Comparison of ENCODE assay signal across 23 cellular contexts in genomic region chr2:47283687-47284086, GRCh38.
A peak's percentile ranks its signal among the peaks of the same experiment; 100 is the strongest.
DNase-seq lines count a peak whose midpoint lies in the region; ATAC-seq and TF ChIP-seq lines count a peak whose summit lies in the region.
"Had no signal": no experiment of that assay in that cellular context is flagged by ENCODE, and none has a peak within 500 bp of the region (broad histone marks: within the 10 kb centered on the region; RNA-seq: fewer than 3 reads in every experiment).

No MANE protein-coding gene starts in this region.

- no peaks in the 10 kb centered on the region for H3K36me3 Mint-ChIP-seq in naive thymus-derived CD8-positive, alpha-beta T cell

- H3K4me3 ChIP-seq in BE2C (ENCODE audit: low read depth, low read length) (no peak overlapping the region), dorsolateral prefrontal cortex (no peak overlapping the region), neuronal stem cell (ENCODE audit: low read length in 2 of 2) (no peak overlapping the region)
- H3K4me3 ChIP-seq: A549, GM12878, GM23248, K562, MG63, SK-N-MC had no signal

- TF ChIP-seq CTCF in BE2C (IDR thresholded peaks at IDR 0.05; ENCODE audit: low read depth, low read length) (no peak), dorsolateral prefrontal cortex (IDR thresholded peaks at IDR 0.05 in 54 of 56, conservative IDR thresholded peaks at IDR 0.05 in 2 of 56; ENCODE audit: low read depth in 1 of 56, partially characterized antibody in 56 of 56) (no peak)

- intact Hi-C loops in dorsolateral prefrontal cortex (cut with DNase I), result no loop called here

- ATAC-seq in naive thymus-derived CD8-positive, alpha-beta T cell, result no peak
- no peak for ATAC-seq in GM21390 (IDR thresholded peaks at IDR 0.05; ENCODE audit: unreplicated experiment)
- ATAC-seq: A549, GM12878, K562, Right ventricle myocardium inferior had no signal

- H3K27ac ChIP-seq in dorsolateral prefrontal cortex (peak overlapping the region in 31 of 59 donors; percentile 2 to 81 (median 32)), neuronal stem cell (replicated peaks; ENCODE audit: low read length) (no peak overlapping the region)
- H3K27ac ChIP-seq: GM23248, SK-N-MC had no signal

- H3K4me3 Mint-ChIP-seq in naive thymus-derived CD8-positive, alpha-beta T cell, result no peak overlapping the region
- H3K4me3 Mint-ChIP-seq: B cell had no signal

- H3K4ac ChIP-seq in neuronal stem cell (ENCODE audit: low read length), result no peak overlapping the region

- H4K8ac ChIP-seq in neuronal stem cell (ENCODE audit: low read depth, low read length), result no peak overlapping the region

- H2BK5ac ChIP-seq in neuronal stem cell (ENCODE audit: low read length), result no peak overlapping the region

- no CpG with 5 or more reads among the region's 7 CpGs for WGBS in neuronal stem cell (ENCODE audit: extremely low coverage in 2 of 2, insufficient read length in 2 of 2, insufficient replicate concordance in 1 of 2), 2 donors

- H3K9me3 ChIP-seq in BE2C (no peaks in the 10 kb centered on the region), neuronal stem cell (replicated peaks in 1 of 2; ENCODE audit: control insufficient read depth in 2 of 2, insufficient read depth in 1 of 2, low read depth in 1 of 2, low read length in 2 of 2) (peaks cover 2 to 9% of the 10 kb centered on the region in 2 donors)
- H3K9me3 ChIP-seq: A549, MG63 had no signal

- H3K23ac ChIP-seq in neuronal stem cell (ENCODE audit: low read depth, low read length, poor library complexity), result no peak overlapping the region

- peaks cover 0 to 6% (median 0%) of the 10 kb centered on the region in 4 donors for H3K4me1 Mint-ChIP-seq in naive thymus-derived CD8-positive, alpha-beta T cell
- H3K4me1 Mint-ChIP-seq: B cell had no signal

- H3K9ac ChIP-seq in neuronal stem cell (ENCODE audit: low read depth, low read length, poor library complexity), result no peak overlapping the region
- H3K9ac ChIP-seq: GM23248 had no signal

- peak overlapping the region; percentile 72 for H3K18ac ChIP-seq in neuronal stem cell (ENCODE audit: low read length)

- no peak overlapping the region for H2BK120ac ChIP-seq in neuronal stem cell (ENCODE audit: low read depth, low read length)

- H3K9me3 Mint-ChIP-seq in naive thymus-derived CD8-positive, alpha-beta T cell, result no peaks in the 10 kb centered on the region

- no peak overlapping the region for H3K14ac ChIP-seq in neuronal stem cell (ENCODE audit: low read length)

- H4K91ac ChIP-seq in neuronal stem cell (ENCODE audit: low read depth, low read length, poor library complexity), result no peak overlapping the region

- peak overlapping the region; percentile 27 for H2AK5ac ChIP-seq in neuronal stem cell (ENCODE audit: low read depth, low read length)

- no peak overlapping the region for H3K27ac Mint-ChIP-seq in naive thymus-derived CD8-positive, alpha-beta T cell
- H3K27ac Mint-ChIP-seq: B cell had no signal

- H3K4me1 ChIP-seq in BE2C (peaks cover 14% of the 10 kb centered on the region), neuronal stem cell (ENCODE audit: control insufficient read depth in 2 of 2, insufficient read depth in 1 of 2, low read depth in 1 of 2, low read length in 2 of 2) (peaks cover 2 to 12% of the 10 kb centered on the region in 2 donors)

- H3K79me1 ChIP-seq in neuronal stem cell (ENCODE audit: low read depth, low read length), result no peaks in the 10 kb centered on the region

- H2BK12ac ChIP-seq in neuronal stem cell (ENCODE audit: low read length), result no peak overlapping the region

- POLR2A ChIA-PET in naive thymus-derived CD8-positive, alpha-beta T cell (lab: Charles Lee), result no interaction called here

- H2AFZ ChIP-seq in neuronal stem cell (ENCODE audit: low read length), result no peak overlapping the region
- H2AFZ ChIP-seq: GM23248 had no signal

- peaks cover 0 to 6% (median 3%) of the 10 kb centered on the region in 5 donors for H3K27me3 Mint-ChIP-seq in naive thymus-derived CD8-positive, alpha-beta T cell
- H3K27me3 Mint-ChIP-seq: B cell had no signal

- H3K36me3 ChIP-seq in BE2C, result no peaks in the 10 kb centered on the region
- H3K36me3 ChIP-seq in neuronal stem cell (replicated peaks in 1 of 2; ENCODE audit: control insufficient read depth in 2 of 2, insufficient read depth in 2 of 2, low read length in 2 of 2), result no peaks in the 10 kb centered on the region
- H3K36me3 ChIP-seq: MG63 had no signal

- DNase-seq in BE2C, result peak; percentile 87
- DNase-seq in HT-29 (ENCODE audit: low spot score), result peak; percentile 39
- no peak for DNase-seq in dorsolateral prefrontal cortex
- no peak for DNase-seq in neuronal stem cell (ENCODE audit: low spot score)
- DNase-seq in 8988T, result no peak
- DNase-seq in NCI-H1092 (lab: John Stamatoyannopoulos, UW), result no peak
- DNase-seq in naive thymus-derived CD8-positive, alpha-beta T cell, result no peak
- DNase-seq: DMS79 treated with DMSO at 0.1 percent for 48 hours, GM23248, HCEC 1CT, MG63, NCI-H1417 treated with DMSO at 0.1 percent for 48 hours, NCI-H187, NCI-H446, NCI-H526, OCI-M1 had no signal

- H3K4me2 ChIP-seq in neuronal stem cell (ENCODE audit: insufficient read depth, low read length, poor library complexity, severe bottlenecking), result no peak overlapping the region
- H3K4me2 ChIP-seq: A549 had no signal

- no peak overlapping the region for H2BK15ac ChIP-seq in neuronal stem cell (ENCODE audit: low read length)

- H3K27me3 ChIP-seq in BE2C (no peaks in the 10 kb centered on the region), dorsolateral prefrontal cortex (no peaks in the 10 kb centered on the region), neuronal stem cell (ENCODE audit: control insufficient read depth in 3 of 3, insufficient read depth in 3 of 3, low read depth in 1 of 3, low read length in 3 of 3) (no peaks in the 10 kb centered on the region)
- H3K27me3 ChIP-seq: MG63 had no signal

Comparison
In these comparisons a context has a peak if more than half of its experiments do, and no peak if none do; other contexts are left out.
1. DNase-seq: peak in BE2C (single experiment) and HT-29 (single experiment); none in dorsolateral prefrontal cortex (0 of 10), neuronal stem cell (single experiment), 8988T (single experiment), NCI-H1092 (single experiment) and naive thymus-derived CD8-positive, alpha-beta T cell (0 of 10).